Comparison of ENCODE assay signal across 30 cellular contexts in the genomic region with DNA sequence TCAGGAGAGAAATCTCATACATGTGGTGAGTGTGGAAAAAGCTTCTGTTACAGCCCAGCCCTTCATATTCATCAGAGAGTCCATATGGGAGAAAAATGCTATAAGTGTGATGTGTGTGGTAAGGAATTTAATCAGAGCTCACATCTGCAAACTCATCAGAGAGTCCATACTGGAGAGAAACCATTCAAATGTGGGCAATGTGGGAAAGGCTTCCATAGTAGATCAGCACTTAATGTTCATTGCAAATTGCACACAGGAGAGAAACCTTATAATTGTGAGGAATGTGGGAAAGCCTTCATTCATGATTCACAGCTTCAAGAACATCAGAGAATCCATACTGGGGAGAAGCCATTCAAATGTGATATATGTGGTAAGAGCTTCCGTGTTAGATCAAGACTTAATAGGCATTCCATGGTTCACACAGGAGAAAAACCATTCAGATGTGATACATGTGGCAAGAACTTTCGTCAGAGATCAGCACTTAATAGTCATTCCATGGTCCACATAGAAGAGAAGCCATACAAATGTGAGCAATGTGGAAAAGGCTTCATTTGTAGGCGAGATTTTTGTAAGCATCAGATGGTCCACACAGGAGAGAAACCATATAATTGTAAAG. TPM values are rescaled to one million over a fixed set of nuclear protein-coding genes. Genes with fewer than 3 reads are reported as not detected.
DNase-seq lines count a peak whose midpoint lies in the region; TF ChIP-seq lines count a peak whose summit lies in the region.
"Had no signal": no experiment of that assay in that cellular context is flagged by ENCODE, and none has a peak within 500 bp of the region (broad histone marks: within the 10 kb centered on the region; RNA-seq: fewer than 3 reads in every experiment).

No MANE protein-coding gene starts in this region.

- H3K9me3 ChIP-seq in adipocyte (ENCODE audit: control insufficient read depth, low read length): peaks cover 99% of the 10 kb centered on the region
- peaks cover 14% of the 10 kb centered on the region for H3K9me3 ChIP-seq in fibroblast of lung (ENCODE audit: control insufficient read depth, insufficient read depth, low read depth, low read length)
- peaks cover 100% of the 10 kb centered on the region for H3K9me3 ChIP-seq in left ventricle myocardium inferior (replicated peaks)

- H3K27me3 ChIP-seq in adipocyte (replicated peaks; ENCODE audit: control insufficient read depth, insufficient read depth, low read length) (no peaks in the 10 kb centered on the region), fibroblast of lung (ENCODE audit: control insufficient read depth, insufficient read depth, low read length) (no peaks in the 10 kb centered on the region), left ventricle myocardium inferior (ENCODE audit: low read depth) (no peaks in the 10 kb centered on the region)
- H3K27me3 ChIP-seq: brain microvascular endothelial cell, vagina had no signal

- H3K4me3 ChIP-seq in adipocyte (ENCODE audit: low read length) (peak overlapping the region; percentile 70), fibroblast of lung (replicated peaks in 1 of 4; ENCODE audit: control extremely low read depth in 1 of 4, insufficient read depth in 1 of 4, low read depth in 3 of 4, low read length in 4 of 4) (no peak overlapping the region), left ventricle myocardium inferior (no peak overlapping the region)
- H3K4me3 ChIP-seq: PC-9, psoas muscle, vagina had no signal

- H3K79me2 ChIP-seq in fibroblast of lung (ENCODE audit: control insufficient read depth, insufficient read depth, low read length): no peaks in the 10 kb centered on the region

- H3K4me1 ChIP-seq in adipocyte (ENCODE audit: control insufficient read depth, insufficient read depth, low read length) (no peaks in the 10 kb centered on the region), fibroblast of lung (ENCODE audit: control insufficient read depth, extremely low read depth, insufficient read depth, low read length) (no peaks in the 10 kb centered on the region), left ventricle myocardium inferior (no peaks in the 10 kb centered on the region)
- H3K4me1 ChIP-seq: psoas muscle, vagina had no signal

- DNase-seq in EH (ENCODE audit: low read depth) (peak; percentile 9), adipocyte (ENCODE audit: low read depth) (no peak), fibroblast of lung (ENCODE audit: low read depth in 2 of 2) (peak; percentile 3 to 31), myocyte (ENCODE audit: low read depth) (peak; percentile 1), left ventricle myocardium inferior (no peak), A172 (ENCODE audit: low spot score) (no peak), NCI-H82 treated with DMSO at 0.1 percent for 48 hours (lab: John Stamatoyannopoulos, UW; ENCODE audit: unreplicated experiment) (no peak)
- no peak for DNase-seq in stimulated activated CD4-positive, alpha-beta T cell treated with anti-CD3 and anti-CD28 coated beads, Interleukin-4, amount 100 ng/mL, for 1 hour
- DNase-seq: activated CD4-positive, alpha-beta T cell treated with anti-CD3 and anti-CD28 coated beads for 36 hours; activated CD8-positive, alpha-beta T cell treated with anti-CD3 and anti-CD28 coated beads, Interleukin-2, amount 10 ng/mL, durations not matched to agents 7 days and 5 days; activated gamma-delta T cell; activated naive CD8-positive, alpha-beta T cell treated with anti-CD3 and anti-CD28 coated beads, Interleukin-2, amount 50 U/mL, for 24 hours; brain microvascular endothelial cell; DMS53; effector memory CD4-positive, alpha-beta T cell; GF-D8; H9; hippocampal formation; immature natural killer cell; Kasumi-1; natural killer cell; NCI-H1694 treated with DMSO at 0.1 percent for 48 hours; NCI-H2171 treated with DMSO at 0.1 percent for 48 hours; NCI-H524 treated with DMSO at 0.1 percent for 48 hours; occipital lobe; PC-9; psoas muscle; SHP77; stimulated activated naive CD8-positive, alpha-beta T cell treated with anti-CD3 and anti-CD28 coated beads, Interleukin-15, Interleukin-2, amounts not matched to agents 100 U/mL and 50 U/mL, for 24 hours had no signal

- no peak overlapping the region for H2AFZ ChIP-seq in fibroblast of lung (ENCODE audit: low read length)
- H2AFZ ChIP-seq: PC-9 had no signal

- H3K36me3 ChIP-seq in adipocyte (ENCODE audit: control insufficient read depth, insufficient read depth, low read length, severe bottlenecking) (peaks cover 84% of the 10 kb centered on the region), fibroblast of lung (ENCODE audit: control insufficient read depth, insufficient read depth, low read length) (peaks cover 18% of the 10 kb centered on the region), left ventricle myocardium inferior (peaks cover 99% of the 10 kb centered on the region)

- no peak overlapping the region for H3K4me2 ChIP-seq in fibroblast of lung (ENCODE audit: extremely low read depth, insufficient read depth, low read length)
- H3K4me2 ChIP-seq: PC-9 had no signal

- no peak overlapping the region for H3K27ac ChIP-seq in fibroblast of lung (ENCODE audit: insufficient read depth, low read length)
- H3K27ac ChIP-seq in left ventricle myocardium inferior (replicated peaks): no peak overlapping the region
- H3K27ac ChIP-seq: brain microvascular endothelial cell, PC-9, psoas muscle, vagina had no signal

- H3K9ac ChIP-seq in adipocyte (ENCODE audit: low read length): no peak overlapping the region
- no peak overlapping the region for H3K9ac ChIP-seq in fibroblast of lung (ENCODE audit: insufficient read depth, low read length)

- intact Hi-C loops in left ventricle myocardium inferior (cut with micrococcal nuclease): no loop called here

- no peak for TF ChIP-seq CTCF in fibroblast of lung (conservative IDR thresholded peaks at IDR 0.05 in 1 of 2, IDR thresholded peaks at IDR 0.05 in 1 of 2; ENCODE audit: low read depth in 1 of 2, low read length in 2 of 2)
- TF ChIP-seq CTCF in left ventricle myocardium inferior (IDR thresholded peaks at IDR 0.05; ENCODE audit: borderline replicate concordance): no peak

- H4K20me1 ChIP-seq in fibroblast of lung (ENCODE audit: control insufficient read depth, extremely low read depth, insufficient read depth, low read length): no peaks in the 10 kb centered on the region

RNA-seq across cellular contexts. Expression of a gene that starts 15.2 kb away (rescaled TPM):
- total RNA-seq in fibroblast of lung: 8.5 and 15.2 TPM in 2 replicates
- 2.3 and 2.4 TPM in 2 replicates for polyA plus RNA-seq in fibroblast of lung
- 1.9 and 3.8 TPM in 2 replicates for polyA plus RNA-seq in fibroblast of lung (2012)
- 0.79 and 1.0 TPM in 2 replicates for polyA minus RNA-seq in fibroblast of lung (ENCODE audit: low replicate concordance)
- 3.8 and 5.5 TPM in 2 replicates for total RNA-seq in myocyte
- polyA plus RNA-seq in myocyte (2012): 2.0 TPM
- total RNA-seq in left ventricle myocardium inferior: 3.7 TPM
- 3.9 and 5.8 TPM in 2 replicates for total RNA-seq in A172 (2014; rRNA removed; shearing (Covaris generic))

RNA-seq across cellular contexts. Expression of a gene that starts 17.8 kb away (rescaled TPM):
- 9.0 and 12.2 TPM in 2 replicates for total RNA-seq in fibroblast of lung
- 5.6 and 7.4 TPM in 2 replicates for polyA plus RNA-seq in fibroblast of lung
- polyA plus RNA-seq in fibroblast of lung (2012): 4.5 and 6.7 TPM in 2 replicates
- polyA minus RNA-seq in fibroblast of lung (ENCODE audit: low replicate concordance): 2.9 and 3.0 TPM in 2 replicates
- 7.3 and 11.8 TPM in 2 replicates for total RNA-seq in myocyte
- 6.8 TPM for polyA plus RNA-seq in myocyte (2012)
- 7.3 TPM for total RNA-seq in left ventricle myocardium inferior
- 5.1 and 5.8 TPM in 2 replicates for total RNA-seq in A172 (2014; rRNA removed; shearing (Covaris generic))

RNA-seq across cellular contexts. Expression of a gene that starts 31.1 kb away (rescaled TPM):
- 18.5 and 22.1 TPM in 2 replicates for total RNA-seq in fibroblast of lung
- polyA plus RNA-seq in fibroblast of lung: 11.6 and 13.2 TPM in 2 replicates
- polyA plus RNA-seq in fibroblast of lung (2012): 6.5 and 7.8 TPM in 2 replicates
- polyA minus RNA-seq in fibroblast of lung (ENCODE audit: low replicate concordance): 16.8 and 28.5 TPM in 2 replicates
- 13.0 and 13.2 TPM in 2 replicates for total RNA-seq in myocyte
- 9.6 TPM for polyA plus RNA-seq in myocyte (2012)
- total RNA-seq in left ventricle myocardium inferior: 6.4 TPM
- 11.1 and 15.9 TPM in 2 replicates for total RNA-seq in A172 (2014; rRNA removed; shearing (Covaris generic))

RNA-seq across cellular contexts. Expression of a gene that starts 36.6 kb away (rescaled TPM):
- total RNA-seq in fibroblast of lung (4.0 and 4.6 TPM in 2 replicates), myocyte (3.0 and 3.6 TPM in 2 replicates), left ventricle myocardium inferior (3.5 TPM)
- 2.0 and 3.5 TPM in 2 replicates for polyA plus RNA-seq in fibroblast of lung
- 1.4 and 1.8 TPM in 2 replicates for polyA plus RNA-seq in fibroblast of lung (2012)
- polyA minus RNA-seq in fibroblast of lung (ENCODE audit: low replicate concordance): 0.24 TPM in 1 of 2 replicates, not detected in the other
- 1.8 TPM for polyA plus RNA-seq in myocyte (2012)
- 6.0 and 6.3 TPM in 2 replicates for total RNA-seq in A172 (2014; rRNA removed; shearing (Covaris generic))

RNA-seq across cellular contexts. Expression of a gene that starts 59.0 kb away (rescaled TPM):
- 12.1 and 13.0 TPM in 2 replicates for total RNA-seq in fibroblast of lung
- 4.3 and 6.0 TPM in 2 replicates for polyA plus RNA-seq in fibroblast of lung
- 3.2 and 3.6 TPM in 2 replicates for polyA plus RNA-seq in fibroblast of lung (2012)
- polyA minus RNA-seq in fibroblast of lung (ENCODE audit: low replicate concordance): 0.67 and 5.6 TPM in 2 replicates
- 3.0 and 5.6 TPM in 2 replicates for total RNA-seq in myocyte
- polyA plus RNA-seq in myocyte (2012): 3.7 TPM
- total RNA-seq in left ventricle myocardium inferior: 4.6 TPM
- total RNA-seq in A172 (2014; rRNA removed; shearing (Covaris generic)): 7.2 and 9.0 TPM in 2 replicates

Comparison
In these comparisons a context has a peak if more than half of its experiments do, and no peak if none do; other contexts are left out.
1. DNase-seq: peak in EH (single experiment), fibroblast of lung (2 of 2) and myocyte (single experiment); none in adipocyte (single experiment), left ventricle myocardium inferior (single experiment), stimulated activated CD4-positive, alpha-beta T cell treated with anti-CD3 and anti-CD28 coated beads, Interleukin-4, amount 100 ng/mL, for 1 hour (single experiment), A172 (single experiment) and NCI-H82 treated with DMSO at 0.1 percent for 48 hours (single experiment).